In the genomic region with DNA sequence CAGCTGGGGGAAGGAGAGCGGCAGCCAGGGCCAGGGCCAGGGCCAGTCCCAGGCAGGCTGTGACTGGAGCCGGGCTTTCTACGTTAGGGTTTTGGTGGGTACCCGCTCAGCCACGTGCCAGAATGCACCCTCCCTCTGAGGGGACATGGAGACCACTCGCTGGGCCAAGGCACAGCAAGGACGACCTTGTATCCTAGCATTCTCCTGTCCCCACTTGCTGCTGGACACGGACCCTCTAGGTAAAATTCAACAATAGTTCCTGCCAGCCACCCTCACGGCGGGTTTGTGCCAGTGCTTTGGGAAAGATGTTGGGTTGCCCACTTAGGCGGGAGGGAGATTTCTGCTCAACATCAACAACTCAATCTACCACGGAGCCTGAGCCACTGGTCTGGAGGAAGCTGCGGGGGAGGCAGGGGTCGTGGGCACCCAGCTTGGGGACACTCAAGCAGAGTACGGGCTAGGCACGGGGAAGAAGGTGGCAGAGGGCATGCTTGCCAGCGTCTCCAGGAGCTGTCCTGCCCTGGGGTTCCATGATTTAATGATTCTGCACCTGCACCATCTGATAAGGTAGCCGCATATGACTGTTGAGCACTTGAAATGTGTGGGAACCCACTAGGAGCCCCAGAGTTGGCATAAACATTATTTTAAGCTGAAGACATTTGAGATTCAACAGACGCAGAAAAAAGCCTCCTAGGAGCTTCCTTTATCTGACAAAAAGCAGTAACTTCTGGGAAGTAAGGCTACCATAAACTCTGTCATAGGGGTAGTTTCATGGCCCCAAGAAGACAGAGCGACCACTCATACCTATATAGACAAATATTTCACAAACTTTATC, we compare ENCODE assay signal across 10 cellular contexts. TPM values are rescaled to one million over a fixed set of nuclear protein-coding genes. Genes with fewer than 3 reads are reported as not detected.
DNase-seq lines count a peak whose midpoint lies in the region; ATAC-seq and TF ChIP-seq lines count a peak whose summit lies in the region.
"Had no signal": no experiment of that assay in that cellular context is flagged by ENCODE, and none has a peak within 500 bp of the region (broad histone marks: within the 10 kb centered on the region; RNA-seq: fewer than 3 reads in every experiment).

No MANE protein-coding gene starts in this region.

- H3K4me1 ChIP-seq in HUES48 (ENCODE audit: control insufficient read depth, insufficient read depth, low read length) (peaks cover 32% of the 10 kb centered on the region), mucosa of stomach (ENCODE audit: control insufficient read depth, insufficient read depth, low read length) (peaks cover 70% of the 10 kb centered on the region), subcutaneous abdominal adipose tissue (ENCODE audit: control insufficient read depth in 5 of 5, insufficient read depth in 5 of 5, low read length in 5 of 5) (peaks cover 9 to 66% (median 50%) of the 10 kb centered on the region in 5 donors), mucosa of descending colon (ENCODE audit: low read depth) (peaks cover 43% of the 10 kb centered on the region)

- H3K4me3 ChIP-seq in HUES48 (ENCODE audit: low read depth, low read length) (peak overlapping the region; percentile 49), mucosa of stomach (ENCODE audit: low read length) (peak overlapping the region; percentile 25), subcutaneous abdominal adipose tissue (ENCODE audit: low read depth in 1 of 5, low read length in 5 of 5) (peak overlapping the region in 4 of 5 donors; percentile 36 to 55 (median 46)), mucosa of descending colon (no peak overlapping the region)

- no peaks in the 10 kb centered on the region for H3K36me3 Mint-ChIP-seq in dendritic cell treated with granulocyte-macrophage colony-stimulating factor and Interleukin-4, amounts not matched to agents 40 ng/mL and 50 ng/mL, for 4 days (ENCODE audit: low read depth)

- TF ChIP-seq CTCF in mucosa of descending colon (IDR thresholded peaks at IDR 0.05), result no peak

- intact Hi-C loops in dendritic cell treated with granulocyte-macrophage colony-stimulating factor and Interleukin-4, amounts not matched to agents 40 ng/mL and 50 ng/mL, for 4 days (cut with micrococcal nuclease), result no loop called here
- intact Hi-C loops in mucosa of descending colon (cut with DNase I, micrococcal nuclease), result no loop called here

- no peak overlapping the region for H3K9ac ChIP-seq in HUES48 (ENCODE audit: low read depth, low read length)
- peak overlapping the region; percentile 66 for H3K9ac ChIP-seq in mucosa of stomach (ENCODE audit: low read length)
- H3K9ac ChIP-seq in subcutaneous abdominal adipose tissue (ENCODE audit: low read length in 5 of 5), result peak overlapping the region in 4 of 5 donors; percentile 19 to 62 (median 37)

- H3K27me3 ChIP-seq in HUES48 (ENCODE audit: control insufficient read depth, insufficient read depth, low read length) (peaks cover 16% of the 10 kb centered on the region), mucosa of stomach (ENCODE audit: control insufficient read depth, insufficient read depth, low read length) (peaks cover 8% of the 10 kb centered on the region), subcutaneous abdominal adipose tissue (ENCODE audit: control insufficient read depth in 5 of 5, insufficient read depth in 4 of 5, low read length in 5 of 5) (peaks cover 0 to 5% (median 0%) of the 10 kb centered on the region in 5 donors)

- H3K4me3 Mint-ChIP-seq in dendritic cell treated with granulocyte-macrophage colony-stimulating factor and Interleukin-4, amounts not matched to agents 40 ng/mL and 50 ng/mL, for 4 days, result peak overlapping the region; percentile 53

- no peak overlapping the region for H3K27ac ChIP-seq in HUES48 (ENCODE audit: low read depth, low read length)
- peak overlapping the region; percentile 54 for H3K27ac ChIP-seq in subcutaneous abdominal adipose tissue (ENCODE audit: low read depth, low read length)

- peaks cover 49% of the 10 kb centered on the region for H3K27me3 Mint-ChIP-seq in dendritic cell treated with granulocyte-macrophage colony-stimulating factor and Interleukin-4, amounts not matched to agents 40 ng/mL and 50 ng/mL, for 4 days

- peaks cover 60% of the 10 kb centered on the region for H3K4me1 Mint-ChIP-seq in dendritic cell treated with granulocyte-macrophage colony-stimulating factor and Interleukin-4, amounts not matched to agents 40 ng/mL and 50 ng/mL, for 4 days (ENCODE audit: low read depth)

- H3K36me3 ChIP-seq in HUES48 (ENCODE audit: control insufficient read depth, insufficient read depth, low read length), result no peaks in the 10 kb centered on the region
- no peaks in the 10 kb centered on the region for H3K36me3 ChIP-seq in mucosa of stomach (ENCODE audit: control insufficient read depth, insufficient read depth, low read length)
- H3K36me3 ChIP-seq in subcutaneous abdominal adipose tissue (ENCODE audit: control insufficient read depth in 5 of 5, insufficient read depth in 5 of 5, low read length in 5 of 5), result no peaks in the 10 kb centered on the region
- no peaks in the 10 kb centered on the region for H3K36me3 ChIP-seq in mucosa of descending colon (ENCODE audit: low read depth)

- no peak for DNase-seq in activated gamma-delta T cell treated with Interleukin-2 at 50 U/mL for 16 hours
- no peak for DNase-seq in mucosa of descending colon
- DNase-seq in MV-4-11 (lab: John Stamatoyannopoulos, UW), result no peak
- DNase-seq: activated T-cell treated with anti-CD3 and anti-CD28 coated beads, Interleukin-2, amount 50 U/mL, for 1 hour; NCI-H510A had no signal

- H3K9me3 Mint-ChIP-seq in dendritic cell treated with granulocyte-macrophage colony-stimulating factor and Interleukin-4, amounts not matched to agents 40 ng/mL and 50 ng/mL, for 4 days, result no peaks in the 10 kb centered on the region

- peak overlapping the region; percentile 66 for H3K27ac Mint-ChIP-seq in dendritic cell treated with granulocyte-macrophage colony-stimulating factor and Interleukin-4, amounts not matched to agents 40 ng/mL and 50 ng/mL, for 4 days

- ATAC-seq in mucosa of descending colon (no peak), GM18870 (IDR thresholded peaks at IDR 0.05; ENCODE audit: unreplicated experiment) (no peak)

- no peaks in the 10 kb centered on the region for H3K9me3 ChIP-seq in HUES48 (ENCODE audit: control insufficient read depth, insufficient read depth, low read length)
- no peaks in the 10 kb centered on the region for H3K9me3 ChIP-seq in mucosa of stomach (ENCODE audit: control insufficient read depth, low read length)
- H3K9me3 ChIP-seq in subcutaneous abdominal adipose tissue (ENCODE audit: control insufficient read depth in 5 of 5, low read length in 5 of 5), result no peaks in the 10 kb centered on the region
- no peaks in the 10 kb centered on the region for H3K9me3 ChIP-seq in mucosa of descending colon

RNA-seq across cellular contexts. Expression of a gene that starts 22.5 kb away (rescaled TPM):
- 10 to 100 TPM; 22.2 to 32.5 (median 24.2) TPM for total RNA-seq in mucosa of descending colon
